ENCODE assay signal across 19 cellular contexts in the genomic region with DNA sequence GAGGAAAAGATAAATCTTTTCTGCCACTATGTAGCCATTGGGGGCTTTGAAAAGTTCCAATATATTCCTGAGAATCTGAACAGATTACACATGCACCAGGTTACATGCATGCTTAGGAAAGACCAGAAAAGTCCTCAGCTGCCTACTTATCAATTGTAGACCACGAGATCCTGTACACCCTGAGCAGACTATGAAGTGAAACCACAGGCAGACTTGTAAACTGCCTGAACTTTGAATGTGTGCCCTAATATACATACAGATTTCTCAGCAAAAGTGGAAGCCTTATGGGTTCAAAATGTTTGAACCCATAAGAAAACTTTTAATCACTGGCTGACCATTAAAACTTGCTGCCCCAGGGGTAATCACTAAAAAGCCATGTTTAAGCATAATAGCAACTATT.
DNase-seq lines count a peak whose midpoint lies in the region; ATAC-seq and TF ChIP-seq lines count a peak whose summit lies in the region.
"Had no signal": no experiment of that assay in that cellular context is flagged by ENCODE, and none has a peak within 500 bp of the region (broad histone marks: within the 10 kb centered on the region; RNA-seq: fewer than 3 reads in every experiment).

No MANE protein-coding gene starts in this region.

- in situ Hi-C loops in SK-MEL-5 (cut with HindIII; ENCODE audit: low pct_unique_long_range_greater_than_20kb, low sequenced_read_pairs) = no loop called here

- no peak for ATAC-seq in HG03457 (IDR thresholded peaks at IDR 0.05; ENCODE audit: unreplicated experiment)
- ATAC-seq: activated CD4-positive, CD25-positive, alpha-beta regulatory T cell treated with anti-CD3 and anti-CD28 coated beads, Interleukin-2, amount 50 U/mL, for 24 hours; left lung; sciatic nerve had no signal

- peak; percentile 5 for DNase-seq in Ammon's horn (ENCODE audit: low spot score)
- peak; percentile 38 to 52 for DNase-seq in Kasumi-1 (lab: John Stamatoyannopoulos, UW)
- DNase-seq in SK-MEL-5 (ENCODE audit: low read depth, low spot score) = peak; percentile 27
- DNase-seq in fibroblast of pulmonary artery (ENCODE audit: low read depth) = peak; percentile 26
- DNase-seq in T1000 (lab: John Stamatoyannopoulos, UW) = no peak
- no peak for DNase-seq in globus pallidus (ENCODE audit: low spot score)
- DNase-seq in stimulated activated CD4-positive, alpha-beta T cell treated with anti-CD3 and anti-CD28 coated beads, Interleukin-15, amount 100 ng/mL, for 24 hours = no peak
- DNase-seq: activated naive CD4-positive, alpha-beta T cell; CD4-positive, alpha-beta T cell; dermis blood vessel endothelial cell; left lung; NCI-H1092 treated with DMSO at 0.1 percent for 48 hours; NCI-H774; occipital lobe; stimulated activated CD4-positive, alpha-beta T cell treated with anti-CD3 and anti-CD28 coated beads, Interleukin-2, amount 100 ng/mL, for 24 hours; uterus had no signal

- TF ChIP-seq CTCF in fibroblast of pulmonary artery (IDR thresholded peaks at IDR 0.05; ENCODE audit: low read length, missing control alignments) = no peak

- no peak overlapping the region for H3K4me3 ChIP-seq in fibroblast of pulmonary artery (replicated peaks; ENCODE audit: low read depth, low read length)
- H3K4me3 ChIP-seq: left lung, uterus had no signal

Comparison
In these comparisons a context has a peak if more than half of its experiments do, and no peak if none do; other contexts are left out.
1. DNase-seq: peak in Ammon's horn (single experiment), Kasumi-1 (2 of 2), SK-MEL-5 (single experiment) and fibroblast of pulmonary artery (single experiment); none in T1000 (single experiment), globus pallidus (single experiment) and stimulated activated CD4-positive, alpha-beta T cell treated with anti-CD3 and anti-CD28 coated beads, Interleukin-15, amount 100 ng/mL, for 24 hours (single experiment).